8 cellular contexts compared by ENCODE assay signal in the genomic region with DNA sequence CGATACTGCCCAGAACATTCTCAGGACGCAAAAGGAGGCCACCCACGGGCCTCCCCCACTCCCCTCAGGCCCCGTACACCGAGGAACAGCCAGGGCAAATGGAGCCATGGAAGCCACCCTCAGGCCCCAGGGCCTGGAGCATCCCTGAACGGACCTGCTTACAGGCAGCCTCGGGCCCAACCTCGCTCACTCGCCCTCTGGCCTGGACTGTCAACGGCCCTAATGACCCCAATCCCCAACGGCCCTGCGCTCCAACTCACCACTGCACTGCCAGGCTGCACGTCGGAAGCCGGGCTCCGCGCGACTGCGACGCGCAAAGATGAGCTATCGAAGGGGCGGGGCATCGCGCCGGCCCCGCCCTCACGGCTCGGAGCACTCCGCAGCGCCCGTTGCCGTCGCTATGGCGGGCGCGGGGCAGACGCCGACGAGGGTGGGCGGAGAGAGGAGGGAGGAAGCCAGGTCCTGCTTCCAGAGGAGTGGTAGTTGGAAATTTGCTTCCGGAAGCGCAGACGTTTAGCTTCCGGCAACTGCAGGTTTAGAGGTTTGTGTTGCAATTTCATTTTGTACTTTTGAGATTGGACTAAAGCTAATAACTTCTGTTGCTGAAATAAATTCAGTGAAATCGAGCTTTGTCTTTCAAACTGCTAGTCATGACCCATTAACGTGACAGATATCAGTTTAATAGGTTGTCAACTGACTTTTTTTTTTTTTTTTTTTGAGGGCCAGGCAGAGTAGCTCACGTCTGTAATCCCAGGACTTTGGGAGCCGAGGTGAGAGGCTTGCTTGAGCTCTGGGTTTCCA. TPM values are rescaled to one million over a fixed set of nuclear protein-coding genes. Genes with fewer than 3 reads are reported as not detected.
A peak's percentile ranks its signal among the peaks of the same experiment; 100 is the strongest.
DNase-seq lines count a peak whose midpoint lies in the region; ATAC-seq lines count a peak whose summit lies in the region.

A gene (minus strand): TSS at position 308 of the 801 bp plus-strand sequence. CDS start 3,923 bp downstream, outside the sequence.

- H3K9ac ChIP-seq in BLaER1 = peak within 1 kb of the TSS; percentile 84

- 0 out of 2 replicates have a peak, but pooled peaks cover 4% of the 10 kb centered on the region for H4K20me1 ChIP-seq in BLaER1

- H3K27ac ChIP-seq in BLaER1 (peak within 1 kb of the TSS; percentile 72), cingulate gyrus (ENCODE audit: low read depth, low read length) (peak within 1 kb of the TSS; percentile 67)

- DNase-seq in GM19240 (ENCODE audit: insufficient read length, low spot score) (peak; percentile 96), NCI-H524 (lab: John Stamatoyannopoulos, UW) (peak; percentile 89 to 97), left colon (peak; percentile 92 to 95)
- DNase-seq in activated CD4-positive, alpha-beta T cell treated with anti-CD3 and anti-CD28 coated beads for 4 hours = peak; percentile 85 to 88
- peak; percentile 79 to 88 for DNase-seq in stimulated activated CD4-positive, alpha-beta T cell treated with anti-CD3 and anti-CD28 coated beads, Interleukin-1b, Interleukin-23, amount 100 ng/mL, for 4 hours (ENCODE audit: low read depth in 2 of 2)

- intact Hi-C loops in left colon (cut with DNase I, micrococcal nuclease) = no loop called here

- H3K36me3 ChIP-seq in BLaER1 = peaks cover 12% of the 10 kb centered on the region

- H3K4me3 ChIP-seq in BLaER1 = peak within 1 kb of the TSS; percentile 89

- ATAC-seq in HG03460 (IDR thresholded peaks at IDR 0.05; ENCODE audit: unreplicated experiment) (peak; percentile 86), left colon (peak; percentile 95)

- no peaks in the 10 kb centered on the region for H3K27me3 ChIP-seq in BLaER1

- H3K9me3 ChIP-seq in BLaER1 = no peaks in the 10 kb centered on the region

- peak within 1 kb of the TSS; percentile 85 for H3K4me2 ChIP-seq in BLaER1

- peaks cover 19% of the 10 kb centered on the region for H3K4me1 ChIP-seq in BLaER1

RNA-seq across cellular contexts. Expression of the gene that starts here (rescaled TPM):
- total RNA-seq in left colon = 10 to 100 TPM; 33.2 to 35.1 TPM

Comparison
In these comparisons a context has a peak if more than half of its experiments do, and no peak if none do; other contexts are left out.
1. Peak in every context shown above with its lines: DNase-seq, ATAC-seq, H3K4me3 ChIP-seq and H3K27ac ChIP-seq.